In the genomic region with DNA sequence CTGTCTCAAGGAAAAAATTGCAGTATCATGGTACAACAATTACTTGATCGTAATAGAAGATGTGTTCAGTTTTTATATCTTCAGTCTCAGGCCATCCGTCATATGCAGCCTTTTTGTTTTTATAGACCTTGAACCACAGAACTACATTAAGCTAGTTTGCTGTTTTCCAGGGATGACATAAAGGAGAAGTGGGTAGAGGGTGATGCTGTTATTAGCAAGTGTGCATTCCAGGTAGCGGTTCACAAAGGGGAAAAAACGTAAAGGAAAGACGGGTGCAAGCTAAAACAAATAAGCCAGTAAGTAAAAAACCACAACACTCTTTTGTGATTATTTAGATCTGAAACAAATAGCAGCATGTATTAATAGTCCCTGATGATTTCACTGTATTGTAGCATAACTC, we compare ENCODE assay signal across 14 cellular contexts.
A peak's percentile ranks its signal among the peaks of the same experiment; 100 is the strongest.
DNase-seq lines count a peak whose midpoint lies in the region; FAIRE-seq and TF ChIP-seq lines count a peak whose summit lies in the region.
"Had no signal": no experiment of that assay in that cellular context is flagged by ENCODE, and none has a peak within 500 bp of the region (broad histone marks: within the 10 kb centered on the region; RNA-seq: fewer than 3 reads in every experiment).

No MANE protein-coding gene starts in this region.

- no peak overlapping the region for H3K56ac ChIP-seq in H9 (ENCODE audit: insufficient read length, low read depth, low read length)

- no peaks in the 10 kb centered on the region for H3K23me2 ChIP-seq in H9 (ENCODE audit: insufficient read length, low read depth, low read length, poor library complexity, severe bottlenecking)

- H3K27me3 Mint-ChIP-seq in H9 (ENCODE audit: low read depth), result no peaks in the 10 kb centered on the region
- H3K27me3 Mint-ChIP-seq in endodermal cell (ENCODE audit: insufficient read depth), result no peaks in the 10 kb centered on the region
- no peaks in the 10 kb centered on the region for H3K27me3 Mint-ChIP-seq in Calu3 (ENCODE audit: unreplicated experiment)
- H3K27me3 Mint-ChIP-seq: CD4-positive, CD25-positive, alpha-beta regulatory T cell had no signal

- H4K8ac ChIP-seq in H9 (replicated peaks; ENCODE audit: insufficient read length, low read depth, low read length), result no peak overlapping the region

- H3K9me3 Mint-ChIP-seq in H9, result no peaks in the 10 kb centered on the region
- H3K9me3 Mint-ChIP-seq in endodermal cell, result no peaks in the 10 kb centered on the region
- no peaks in the 10 kb centered on the region for H3K9me3 Mint-ChIP-seq in Calu3 (ENCODE audit: low read depth, unreplicated experiment)
- H3K9me3 Mint-ChIP-seq: CD4-positive, CD25-positive, alpha-beta regulatory T cell had no signal

- no peaks in the 10 kb centered on the region; the same call in 1 of the 2 replicates for H3F3A ChIP-seq in PC-9 (ENCODE audit: insufficient read depth, low read depth)

- no peak overlapping the region for H4K5ac ChIP-seq in H9 (ENCODE audit: insufficient read length, low read depth, low read length)

- H2BK20ac ChIP-seq in H9 (ENCODE audit: low read depth, low read length, poor library complexity, severe bottlenecking), result no peak overlapping the region

- H3K9ac ChIP-seq in H9 (ENCODE audit: extremely low read depth, insufficient read length, low read length), result no peak overlapping the region
- no peak overlapping the region for H3K9ac ChIP-seq in endodermal cell (ENCODE audit: extremely low read depth, low read length, poor library complexity, severe bottlenecking)
- H3K9ac ChIP-seq: BLaER1 treated with 17β-estradiol and CSF1 and Interleukin-3, amounts not matched to agents 10 nM and 100 nM had no signal

- peak; percentile 41 for FAIRE-seq in D721Med (lab: Jason Lieb, UNC)
- FAIRE-seq: HepG2 had no signal

- POLR2A ChIA-PET in PC-9 (lab: Charles Lee; ENCODE audit: unreplicated experiment), result interaction anchor here (0.7 kb wide), 2 partner anchors 104 to 349 kb away, joined by 4 to 8 read pairs; no protein-coding TSS in a partner anchor

- TF ChIP-seq CTCF in D721Med (IDR thresholded peaks at IDR 0.05; ENCODE audit: insufficient read depth, missing control alignments), result no peak
- TF ChIP-seq CTCF in H9 (conservative IDR thresholded peaks at IDR 0.05), result no peak
- no peak for TF ChIP-seq CTCF in PC-9 (conservative IDR thresholded peaks at IDR 0.05)
- TF ChIP-seq CTCF in endodermal cell (conservative IDR thresholded peaks at IDR 0.05), result no peak
- no peak for TF ChIP-seq CTCF in GM20000 (IDR thresholded peaks at IDR 0.05; ENCODE audit: extremely low read depth, missing control alignments)
- TF ChIP-seq CTCF in Calu3 (IDR thresholded peaks at IDR 0.05; ENCODE audit: unreplicated experiment), result no peak

- no peak overlapping the region for H4K91ac ChIP-seq in H9 (ENCODE audit: insufficient read length, low read depth, low read length)

- BruUV-seq in PC-9 (replicated peaks; lab: Mats Ljungman, UMichigan) (no TSS peak), Calu3 (replicated peaks; lab: Mats Ljungman, UMichigan) (no TSS peak)

- H2BK12ac ChIP-seq in H9 (ENCODE audit: insufficient read length, low read depth, low read length), result no peak overlapping the region

- DNase-seq in D721Med (ENCODE audit: insufficient read length, low spot score) (no peak), H9 (no peak), PC-9 (no peak), endodermal cell (no peak), SJCRH30 (no peak), GM20000 (ENCODE audit: low spot score) (no peak), Calu3 (no peak), NCI-H1105 (lab: John Stamatoyannopoulos, UW) (no peak)
- DNase-seq: ACHN; CD4-positive, CD25-positive, alpha-beta regulatory T cell; DND-41; GF-D8 had no signal

- no peak overlapping the region for H3T11ph ChIP-seq in H9 (ENCODE audit: low read length)

- H3K27me3 ChIP-seq in H9 (ENCODE audit: insufficient read depth, low read length) (no peaks in the 10 kb centered on the region), PC-9 (ENCODE audit: insufficient read depth, low read depth) (no peaks in the 10 kb centered on the region), endodermal cell (ENCODE audit: control insufficient read depth, insufficient read depth, low read length, poor library complexity, severe bottlenecking) (no peaks in the 10 kb centered on the region), SJCRH30 (no peaks in the 10 kb centered on the region)
- H3K27me3 ChIP-seq: BLaER1 treated with 17β-estradiol and CSF1 and Interleukin-3, amounts not matched to agents 10 nM and 100 nM had no signal

- no peak overlapping the region for H3K4ac ChIP-seq in H9 (ENCODE audit: low read depth, low read length)

- H4K20me1 ChIP-seq in H9 (ENCODE audit: control insufficient read depth, insufficient read depth, insufficient read length), result no peaks in the 10 kb centered on the region
- H4K20me1 ChIP-seq in PC-9 (ENCODE audit: insufficient read depth), result peaks cover 4% of the 10 kb centered on the region; the same call in 1 of the 2 replicates

- no peak overlapping the region for H2BK15ac ChIP-seq in H9 (ENCODE audit: low read depth, low read length)

- H3K79me2 ChIP-seq in H9 (ENCODE audit: insufficient read depth, low read length) (peaks cover 65% of the 10 kb centered on the region; the same call in 1 of the 2 replicates), PC-9 (ENCODE audit: low read depth) (peaks cover 40% of the 10 kb centered on the region)

- H2BK120ac ChIP-seq in H9 (ENCODE audit: low read depth, low read length, poor library complexity, severe bottlenecking), result no peak overlapping the region

- H3K4me2 ChIP-seq in H9 (ENCODE audit: insufficient read depth, insufficient read length, low read length) (no peak overlapping the region), PC-9 (peak overlapping the region; percentile 42; the same call in 1 of the 2 replicates)
- H3K4me2 ChIP-seq: BLaER1 treated with 17β-estradiol and CSF1 and Interleukin-3, amounts not matched to agents 10 nM and 100 nM had no signal

- no CpG with 5 or more reads among the region's 5 CpGs for WGBS in H9 (ENCODE audit: extremely low coverage, insufficient read length, low lambda C conversion rate)
- WGBS in endodermal cell (ENCODE audit: insufficient coverage in 1 of 2, insufficient read length in 1 of 2), 2 experiments, result 98 to 100% methylated on average over 2 to 3 of the region's 5 CpGs

- H3K79me1 ChIP-seq in H9 (ENCODE audit: insufficient read depth, low read depth, low read length, poor library complexity, severe bottlenecking), result peaks cover 10% of the 10 kb centered on the region

- H3K4me1 Mint-ChIP-seq in H9 (peaks cover 55 to 59% of the 10 kb centered on the region in 2 experiments), endodermal cell (peaks cover 48% of the 10 kb centered on the region), Calu3 (ENCODE audit: low read depth, unreplicated experiment) (peaks cover 10% of the 10 kb centered on the region)

- H2AFZ ChIP-seq in H9 (ENCODE audit: low read length), result no peak overlapping the region
- no peak overlapping the region for H2AFZ ChIP-seq in PC-9

- H3K14ac ChIP-seq in H9 (ENCODE audit: insufficient read depth, low read length), result no peak overlapping the region

- no peak overlapping the region for H2AK5ac ChIP-seq in H9 (ENCODE audit: insufficient read length, low read length)

- H3K27ac ChIP-seq in H9 (ENCODE audit: insufficient read length, low read depth, low read length) (no peak overlapping the region), PC-9 (no peak overlapping the region), endodermal cell (ENCODE audit: low read depth, low read length) (no peak overlapping the region), SJCRH30 (no peak overlapping the region)
- H3K27ac ChIP-seq: BLaER1 treated with 17β-estradiol and CSF1 and Interleukin-3, amounts not matched to agents 10 nM and 100 nM had no signal

- intact Hi-C loops in PC-9 (cut with micrococcal nuclease; ENCODE audit: unreplicated experiment), result loop anchor here (10.0 kb wide), 1 partner anchor 113 kb away; no protein-coding TSS in a partner anchor
- intact Hi-C loops in Calu3 (cut with micrococcal nuclease; ENCODE audit: unreplicated experiment), result no loop called here

- H3K4me1 ChIP-seq in H9 (ENCODE audit: insufficient read depth, low read length) (peaks cover 11% of the 10 kb centered on the region; the same call in 1 of the 2 replicates), PC-9 (replicated peaks; ENCODE audit: insufficient read depth) (peaks cover 13% of the 10 kb centered on the region), endodermal cell (ENCODE audit: control insufficient read depth, insufficient read depth, low read length) (peaks cover 2% of the 10 kb centered on the region), SJCRH30 (no peaks in the 10 kb centered on the region)
- H3K4me1 ChIP-seq: BLaER1 treated with 17β-estradiol and CSF1 and Interleukin-3, amounts not matched to agents 10 nM and 100 nM had no signal

- H3K27ac Mint-ChIP-seq in H9, result peak overlapping the region in 2 of 3 experiments; percentile 14 to 34; a peak in 1 of 7 replicates
- H3K27ac Mint-ChIP-seq in endodermal cell, result peak overlapping the region; percentile 74
- H3K27ac Mint-ChIP-seq in Calu3 (ENCODE audit: unreplicated experiment), result no peak overlapping the region

- H3K4me3 Mint-ChIP-seq in H9 (no peak overlapping the region), endodermal cell (no peak overlapping the region), Calu3 (ENCODE audit: low read depth, unreplicated experiment) (no peak overlapping the region)
- H3K4me3 Mint-ChIP-seq: CD4-positive, CD25-positive, alpha-beta regulatory T cell had no signal

- no peak overlapping the region for H2BK5ac ChIP-seq in H9 (ENCODE audit: insufficient read length, low read length)

- no peak overlapping the region for H3K18ac ChIP-seq in H9 (ENCODE audit: insufficient read length, low read depth, low read length)

- H3K9me3 ChIP-seq in H9 (ENCODE audit: control insufficient read depth, low read depth, low read length), result no peaks in the 10 kb centered on the region
- H3K9me3 ChIP-seq in PC-9 (ENCODE audit: insufficient read depth, low read depth), result no peaks in the 10 kb centered on the region
- H3K9me3 ChIP-seq in endodermal cell (ENCODE audit: control insufficient read depth, low read length), result no peaks in the 10 kb centered on the region
- H3K9me3 ChIP-seq in SJCRH30 (replicated peaks), result no peaks in the 10 kb centered on the region
- H3K9me3 ChIP-seq: BLaER1 treated with 17β-estradiol and CSF1 and Interleukin-3, amounts not matched to agents 10 nM and 100 nM had no signal

- H3K9me2 ChIP-seq in PC-9 (ENCODE audit: insufficient read depth), result no peaks in the 10 kb centered on the region

- H3K23ac ChIP-seq in H9 (ENCODE audit: insufficient read length, low read depth, low read length), result no peak overlapping the region

- H3K36me3 ChIP-seq in PC-9 (ENCODE audit: low read depth) (no peaks in the 10 kb centered on the region), endodermal cell (ENCODE audit: control insufficient read depth, insufficient read depth, low read length) (peaks cover 18% of the 10 kb centered on the region), SJCRH30 (no peaks in the 10 kb centered on the region)
- H3K36me3 ChIP-seq: BLaER1 treated with 17β-estradiol and CSF1 and Interleukin-3, amounts not matched to agents 10 nM and 100 nM had no signal

- CTCF ChIA-PET in PC-9 (lab: Charles Lee), result no interaction called here
- CTCF ChIA-PET in Calu3 (lab: Charles Lee), result no interaction called here

- H3K4me3 ChIP-seq in PC-9 (no peak overlapping the region), endodermal cell (ENCODE audit: low read length) (no peak overlapping the region), SJCRH30 (no peak overlapping the region)
- H3K4me3 ChIP-seq: BLaER1 treated with 17β-estradiol and CSF1 and Interleukin-3, amounts not matched to agents 10 nM and 100 nM had no signal

- H3K36me3 Mint-ChIP-seq in H9 (ENCODE audit: insufficient read depth in 1 of 3, low read depth in 3 of 3) (no peaks in the 10 kb centered on the region; a peak in 1 of 7 replicates), endodermal cell (ENCODE audit: low read depth) (peaks cover 8% of the 10 kb centered on the region), Calu3 (ENCODE audit: insufficient read depth, unreplicated experiment) (no peaks in the 10 kb centered on the region)
- H3K36me3 Mint-ChIP-seq: CD4-positive, CD25-positive, alpha-beta regulatory T cell had no signal
